6 cellular contexts compared by ENCODE assay signal in the genomic region with DNA sequence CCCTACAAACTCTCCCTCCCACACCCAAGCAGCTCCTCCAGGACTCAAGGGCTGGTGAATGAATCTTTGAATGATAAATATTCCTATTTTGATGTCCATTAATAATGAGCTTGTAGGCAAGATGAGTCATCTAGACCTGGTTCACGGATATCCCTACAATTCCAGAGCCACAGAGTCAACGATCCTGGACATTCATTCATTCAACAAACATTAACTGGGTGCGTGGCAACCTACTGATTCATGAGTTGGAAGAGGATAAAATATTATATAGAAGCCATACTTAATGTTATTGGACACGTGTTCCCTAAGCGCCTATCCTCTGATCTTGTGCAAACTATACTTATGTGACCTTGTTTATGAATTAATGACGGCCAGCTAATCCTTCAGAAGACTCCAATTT. TPM values are rescaled to one million over a fixed set of nuclear protein-coding genes. Genes with fewer than 3 reads are reported as not detected.
DNase-seq lines count a peak whose midpoint lies in the region; ATAC-seq and TF ChIP-seq lines count a peak whose summit lies in the region.

No MANE protein-coding gene starts in this region.

- H3K9me3 Mint-ChIP-seq in IgD-negative memory B cell (no peaks in the 10 kb centered on the region), osteocyte (ENCODE audit: unreplicated experiment) (no peaks in the 10 kb centered on the region)

- no peaks in the 10 kb centered on the region for H3K27me3 ChIP-seq in brain microvascular endothelial cell (replicated peaks)

- ATAC-seq in left colon, result no peak

- DNase-seq in brain microvascular endothelial cell (no peak), osteocyte (ENCODE audit: extremely low spot score, unreplicated experiment) (no peak), left colon (no peak), Kasumi-1 (lab: John Stamatoyannopoulos, UW) (no peak), putamen (ENCODE audit: low spot score) (no peak)

- intact Hi-C loops in left colon (cut with DNase I, micrococcal nuclease), result no loop called here

- no peak overlapping the region for H3K27ac ChIP-seq in brain microvascular endothelial cell

- H3K4me1 Mint-ChIP-seq in IgD-negative memory B cell, result peaks cover 6 to 9% (median 6%) of the 10 kb centered on the region in 3 donors
- H3K4me1 Mint-ChIP-seq in osteocyte (ENCODE audit: unreplicated experiment), result peaks cover 8% of the 10 kb centered on the region

- H3K36me3 Mint-ChIP-seq in IgD-negative memory B cell (peaks cover 3% of the 10 kb centered on the region), osteocyte (ENCODE audit: unreplicated experiment) (no peaks in the 10 kb centered on the region)

- TF ChIP-seq CTCF in brain microvascular endothelial cell (IDR thresholded peaks at IDR 0.05; ENCODE audit: low read depth, low read length, missing control alignments) (no peak), osteocyte (IDR thresholded peaks at IDR 0.05) (no peak)

- peaks cover 23% of the 10 kb centered on the region for H3K27me3 Mint-ChIP-seq in IgD-negative memory B cell
- H3K27me3 Mint-ChIP-seq in osteocyte (ENCODE audit: unreplicated experiment), result peaks cover 10% of the 10 kb centered on the region

- H3K27ac Mint-ChIP-seq in IgD-negative memory B cell (no peak overlapping the region), osteocyte (ENCODE audit: unreplicated experiment) (no peak overlapping the region)

- in situ Hi-C loops in brain microvascular endothelial cell (cut with HindIII; ENCODE audit: low pct_ligation_motif_present, low sequenced_read_pairs), result no loop called here

- peak overlapping the region; percentile 32 for H3K4me3 ChIP-seq in brain microvascular endothelial cell (ENCODE audit: low read depth, low read length)

- H3K36me3 ChIP-seq in brain microvascular endothelial cell (replicated peaks), result no peaks in the 10 kb centered on the region

- H3K4me3 Mint-ChIP-seq in IgD-negative memory B cell (peak overlapping the region; percentile 57 to 94 (median 88)), osteocyte (ENCODE audit: unreplicated experiment) (peak overlapping the region; percentile 41)

RNA-seq across cellular contexts. Expression of a gene that starts 0.4 kb away (rescaled TPM):
- 0.19 TPM for polyA plus RNA-seq in IgD-negative memory B cell
- 1.3 TPM in 2 replicates for total RNA-seq in osteocyte
- total RNA-seq in left colon, result 1 to 10 TPM; 2.0 to 4.7 TPM

RNA-seq across cellular contexts. Expression of a gene that starts 28.6 kb away (rescaled TPM):
- not detected for polyA plus RNA-seq in IgD-negative memory B cell
- total RNA-seq in osteocyte (not detected in 2 replicates), left colon (not detected)

RNA-seq across cellular contexts. Expression of a gene that starts 49.4 kb away (rescaled TPM):
- polyA plus RNA-seq in IgD-negative memory B cell, result 3.8 TPM
- total RNA-seq in osteocyte, result 0.34 and 0.38 TPM in 2 replicates
- 10 to 100 TPM in 1 of 2 donors, 1 to 10 TPM in 1; 1.5 to 13.7 TPM for total RNA-seq in left colon

RNA-seq across cellular contexts. Expression of a gene that starts 55.3 kb away (rescaled TPM):
- 207 TPM for polyA plus RNA-seq in IgD-negative memory B cell
- 167 and 170 TPM in 2 replicates for total RNA-seq in osteocyte
- total RNA-seq in left colon, result 100 to 1,000 TPM; 102 to 106 TPM

RNA-seq across cellular contexts. Expression of a gene that starts 55.4 kb away (rescaled TPM):
- 9.1 TPM for polyA plus RNA-seq in IgD-negative memory B cell
- total RNA-seq in osteocyte, result 25.8 and 30.0 TPM in 2 replicates
- 10 to 100 TPM; 33.9 to 40.5 TPM for total RNA-seq in left colon
